In genomic region chr14:102158797-102159196, GRCh38 we compare ENCODE assay signal across 1 cellular context.
TF ChIP-seq lines count a peak whose summit lies in the region.

No MANE protein-coding gene starts in this region.

TF ChIP-seq in WTC11, 78 proteins besides CTCF, POLR2A, EP300 and RAD21 (continued from another document):
- TF ChIP-seq USF2 (CRISPR knock-in tag; IDR thresholded peaks at IDR 0.05) (no peak), CDX4 (CRISPR knock-in tag; IDR thresholded peaks at IDR 0.05; ENCODE audit: borderline replicate concordance) (no peak), ESRRA (CRISPR knock-in tag; IDR thresholded peaks at IDR 0.05; ENCODE audit: borderline replicate concordance) (no peak), ZNF263 (CRISPR knock-in tag; IDR thresholded peaks at IDR 0.05; ENCODE audit: low read depth) (no peak), FOXP4 (CRISPR knock-in tag; IDR thresholded peaks at IDR 0.05) (no peak), FOXJ3 (CRISPR knock-in tag; IDR thresholded peaks at IDR 0.05; ENCODE audit: borderline replicate concordance) (no peak), ETV6 (CRISPR knock-in tag; IDR thresholded peaks at IDR 0.05) (no peak), NFATC4 (CRISPR knock-in tag; IDR thresholded peaks at IDR 0.05) (no peak), ATF1 (CRISPR knock-in tag; IDR thresholded peaks at IDR 0.05) (no peak), MAX (CRISPR knock-in tag; IDR thresholded peaks at IDR 0.05) (no peak)
